In the genomic region with DNA sequence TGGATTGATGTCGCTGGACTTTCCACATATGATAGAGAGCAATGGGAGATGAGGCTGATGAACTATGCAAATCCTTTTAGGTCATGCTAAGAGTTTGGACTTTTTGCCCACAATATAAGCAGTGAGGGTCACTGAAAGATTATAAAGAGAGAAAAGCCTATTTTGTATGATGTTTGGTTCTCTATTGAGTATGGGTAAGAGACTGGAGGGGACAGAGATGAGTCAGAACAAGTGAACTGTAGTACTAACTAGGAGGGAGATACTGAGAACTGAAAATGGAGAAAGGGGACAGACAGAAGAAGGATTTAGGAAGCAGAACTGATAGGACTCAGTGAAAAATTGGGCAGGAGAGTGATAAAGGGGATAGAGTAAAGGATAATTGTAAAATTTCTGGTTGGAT, we compare ENCODE assay signal across 17 cellular contexts.
"Had no signal": no experiment of that assay in that cellular context is flagged by ENCODE, and none has a peak within 500 bp of the region (broad histone marks: within the 10 kb centered on the region; RNA-seq: fewer than 3 reads in every experiment).

No MANE protein-coding gene starts in this region.

- H3K4me1 ChIP-seq: pancreas, testis had no signal

- H3K36me3 ChIP-seq: cardiac muscle cell, left lung, neutrophil, pancreas had no signal

- H3K4me3 Mint-ChIP-seq: activated CD4-positive, alpha-beta memory T cell treated with anti-CD3 and anti-CD28 coated beads for 36 hours; dendritic cell treated with granulocyte-macrophage colony-stimulating factor and Interleukin-4, amounts not matched to agents 40 ng/mL and 50 ng/mL, for 4 days; naive thymus-derived CD8-positive, alpha-beta T cell; type B pancreatic cell had no signal

- FAIRE-seq: pancreas had no signal

- H3K27ac Mint-ChIP-seq: activated CD4-positive, alpha-beta memory T cell treated with anti-CD3 and anti-CD28 coated beads for 36 hours; dendritic cell treated with granulocyte-macrophage colony-stimulating factor and Interleukin-4, amounts not matched to agents 40 ng/mL and 50 ng/mL, for 4 days; type B pancreatic cell had no signal

- H3K27ac ChIP-seq: cardiac muscle cell, left lung, neutrophil, pancreas, testis had no signal

- H3K27me3 ChIP-seq: cardiac muscle cell, left lung, neutrophil, pancreas, testis had no signal

- H3K9me3 Mint-ChIP-seq: activated CD4-positive, alpha-beta memory T cell treated with anti-CD3 and anti-CD28 coated beads for 36 hours; dendritic cell treated with granulocyte-macrophage colony-stimulating factor and Interleukin-4, amounts not matched to agents 40 ng/mL and 50 ng/mL, for 4 days; naive thymus-derived CD8-positive, alpha-beta T cell had no signal

- H3K4me3 ChIP-seq: cardiac muscle cell, left lung, lung, pancreas, testis had no signal

- ATAC-seq: left lung; naive thymus-derived CD8-positive, alpha-beta T cell; pancreas; right cardiac atrium had no signal

- H3K36me3 Mint-ChIP-seq: activated CD4-positive, alpha-beta memory T cell treated with anti-CD3 and anti-CD28 coated beads for 36 hours; naive thymus-derived CD8-positive, alpha-beta T cell had no signal

- DNase-seq: activated CD4-positive, alpha-beta memory T cell treated with anti-CD3 and anti-CD28 coated beads for 36 hours; activated CD4-positive, alpha-beta T cell treated with anti-CD3 and anti-CD28 coated beads for 48 hours; activated naive CD4-positive, alpha-beta T cell treated with Interleukin-2 at 50 U/mL for 16 hours; activated T-cell treated with anti-CD3 and anti-CD28 coated beads, Interleukin-2, amount 50 U/mL, for 48 hours; effector CD8-positive, alpha-beta T cell; foreskin fibroblast; left lung; naive thymus-derived CD8-positive, alpha-beta T cell; pancreas; right cardiac atrium; stimulated activated CD4-positive, alpha-beta T cell treated with anti-CD3 and anti-CD28 coated beads, Interleukin-4, amount 100 ng/mL, for 24 hours; testis had no signal

- H3K27me3 Mint-ChIP-seq: dendritic cell treated with granulocyte-macrophage colony-stimulating factor and Interleukin-4, amounts not matched to agents 40 ng/mL and 50 ng/mL, for 4 days; type B pancreatic cell had no signal

- H3K9me3 ChIP-seq: left lung, neutrophil, pancreas, testis had no signal
